Comparison of ENCODE assay signal across 3 cellular contexts in genomic region chr19:22519152-22519551, GRCh38.
"Had no signal": no experiment of that assay in that cellular context is flagged by ENCODE, and none has a peak within 500 bp of the region (broad histone marks: within the 10 kb centered on the region; RNA-seq: fewer than 3 reads in every experiment).

No MANE protein-coding gene starts in this region.

- ATAC-seq: GM12878 had no signal

- DNase-seq: GDM1, GF-D8 had no signal

- H3K4me3 ChIP-seq: GM12878 had no signal
